13 cellular contexts compared by ENCODE assay signal in genomic region chr2:45653584-45653983, GRCh38. TPM values are rescaled to one million over a fixed set of nuclear protein-coding genes. Genes with fewer than 3 reads are reported as not detected.
A peak's percentile ranks its signal among the peaks of the same experiment; 100 is the strongest.
DNase-seq lines count a peak whose midpoint lies in the region; ATAC-seq, FAIRE-seq and TF ChIP-seq lines count a peak whose summit lies in the region.
"Had no signal": no experiment of that assay in that cellular context is flagged by ENCODE, and none has a peak within 500 bp of the region (broad histone marks: within the 10 kb centered on the region; RNA-seq: fewer than 3 reads in every experiment).

No MANE protein-coding gene starts in this region.

- no peak for TF ChIP-seq EP300 in GM12878 (IDR thresholded peaks at IDR 0.05; ENCODE audit: borderline replicate concordance in 1 of 2, control insufficient read depth in 1 of 2, low read depth in 2 of 2, low read length in 2 of 2)

- peak overlapping the region; percentile 39 for H3K4me3 Mint-ChIP-seq in mesothelial cell of epicardium

- DNase-seq in Ammon's horn (ENCODE audit: low spot score): peak; percentile 43
- DNase-seq in GM12878 (ENCODE audit: low read depth, low spot score): no peak
- no peak for DNase-seq in mesothelial cell of epicardium (ENCODE audit: low spot score in 2 of 2, unreplicated experiment in 2 of 2)
- DNase-seq in H7: no peak
- DNase-seq in NOMO-1 treated with dmso at 0.1 percent for 144 hours (lab: John Stamatoyannopoulos, UW; ENCODE audit: unreplicated experiment): no peak
- DNase-seq in HK-2 (ENCODE audit: unreplicated experiment): no peak
- DNase-seq in central memory CD4-positive, alpha-beta T cell: no peak
- DNase-seq: activated effector memory CD4-positive, alpha-beta T cell treated with Interleukin-2 at 50 U/mL for 16 hours; NCI-H526 treated with DMSO at 0.1 percent for 48 hours; trophoblast cell had no signal

- no peaks in the 10 kb centered on the region for H3K27me3 ChIP-seq in GM12878 (replicated peaks in 1 of 2; ENCODE audit: control insufficient read depth in 2 of 2, insufficient read depth in 2 of 2, low read length in 1 of 2)
- peaks cover 50% of the 10 kb centered on the region for H3K27me3 ChIP-seq in H7 (ENCODE audit: control insufficient read depth, insufficient read depth, low read length)

- H3K4me3 ChIP-seq in HEK293 (ENCODE audit: low read depth, low read length) (no peak overlapping the region), GM12878 (peak overlapping the region; percentile 97), H7 (ENCODE audit: insufficient read depth, low read depth, low read length) (no peak overlapping the region)
- H3K4me3 ChIP-seq: SK-N-MC had no signal

- H3K9ac ChIP-seq in GM12878 (ENCODE audit: control insufficient read depth, insufficient read depth, low read length): no peak overlapping the region

- H3K27ac Mint-ChIP-seq in mesothelial cell of epicardium: no peak overlapping the region

- peaks cover 32% of the 10 kb centered on the region for H3K4me1 Mint-ChIP-seq in mesothelial cell of epicardium

- TSS peak; percentile 45 for BruUV-seq in GM12878 (replicated peaks; lab: Mats Ljungman, UMichigan)

- no peaks in the 10 kb centered on the region for H3K9me3 ChIP-seq in HEK293 (ENCODE audit: control insufficient read depth, insufficient read depth, low read depth, low read length)
- H3K9me3 ChIP-seq in GM12878 (replicated peaks; ENCODE audit: control insufficient read depth, insufficient read depth, low read length): no peaks in the 10 kb centered on the region

- H3K27me3 Mint-ChIP-seq in mesothelial cell of epicardium (ENCODE audit: low read depth): peaks cover 11% of the 10 kb centered on the region

- CTCF ChIA-PET in HEK293 (lab: Yijun Ruan, JAX): interaction anchor here (0.7 to 1.0 kb wide), 3 partner anchors 9 to 61 kb away, joined by 3 read pairs; no protein-coding TSS in a partner anchor
- CTCF ChIA-PET in GM12878 (lab: Yijun Ruan, JAX): interaction anchor here (0.6 to 8.2 kb wide), 14 partner anchors 9 to 340 kb away, joined by 3 to 98 read pairs (median 4); no protein-coding TSS in a partner anchor

- in situ Hi-C loops in GM12878 (cut with MboI): loop anchor here (5.0 kb wide), 1 partner anchor 74 kb away; no protein-coding TSS in a partner anchor

- H3K9me3 Mint-ChIP-seq in mesothelial cell of epicardium: no peaks in the 10 kb centered on the region

- POLR2A ChIA-PET in HEK293 (lab: Yijun Ruan, JAX): interaction anchor here (0.6 kb wide), 2 partner anchors 38 to 143 kb away, joined by 3 read pairs; no protein-coding TSS in a partner anchor
- POLR2A ChIA-PET in GM12878 (lab: Charles Lee): interaction anchor here (0.7 to 5.6 kb wide), 11 partner anchors 8 to 257 kb away, joined by 3 to 51 read pairs (median 7); no protein-coding TSS in a partner anchor

- H3K27ac ChIP-seq in HEK293 (ENCODE audit: extremely low read depth, low read depth, low read length) (no peak overlapping the region), GM12878 (ENCODE audit: control insufficient read depth, insufficient read depth) (no peak overlapping the region)
- H3K27ac ChIP-seq: SK-N-MC had no signal

- intact Hi-C loops in GM12878 (cut with micrococcal nuclease; ENCODE audit: unreplicated experiment): loop anchor here (5.0 kb wide), 1 partner anchor 39 kb away; no protein-coding TSS in a partner anchor

- SMC1A ChIA-PET in GM12878 (lab: Charles Lee; ENCODE audit: uncharacterized antibody, unreplicated experiment): interaction anchor here (0.6 to 8.8 kb wide), 23 partner anchors 10 to 282 kb away, joined by 3 to 110 read pairs (median 6); no protein-coding TSS in a partner anchor

- TF ChIP-seq RAD21 in GM12878 (IDR thresholded peaks at IDR 0.05; ENCODE audit: insufficient read depth, low read depth, low read length): no peak

- H3K4me1 ChIP-seq in HEK293 (ENCODE audit: control insufficient read depth, insufficient read depth, low read length) (peaks cover 21% of the 10 kb centered on the region), GM12878 (ENCODE audit: control insufficient read depth, insufficient read depth, low read length) (no peaks in the 10 kb centered on the region)

- H3K36me3 ChIP-seq in HEK293 (ENCODE audit: control insufficient read depth in 2 of 2, insufficient read depth in 1 of 2, low read length in 2 of 2): no peaks in the 10 kb centered on the region
- peaks cover 0 to 2% of the 10 kb centered on the region in 2 experiments; a peak in 1 of 4 replicates for H3K36me3 ChIP-seq in GM12878 (ENCODE audit: control insufficient read depth in 2 of 2, insufficient read depth in 2 of 2, low read length in 1 of 2)
- H3K36me3 ChIP-seq in H7 (replicated peaks; ENCODE audit: control insufficient read depth, insufficient read depth, low read length): no peaks in the 10 kb centered on the region

- no peak for FAIRE-seq in GM12878 (lab: Jason Lieb, UNC)
- FAIRE-seq: GM12892 had no signal

- no peak for ATAC-seq in GM12878

- H3K36me3 Mint-ChIP-seq in mesothelial cell of epicardium: no peaks in the 10 kb centered on the region

- RAD21 ChIA-PET in GM12878 (lab: Charles Lee; ENCODE audit: unreplicated experiment): interaction anchor here (1.2 to 6.1 kb wide), 13 partner anchors 9 to 282 kb away, joined by 3 to 79 read pairs (median 6); no protein-coding TSS in a partner anchor

- H3K4me2 ChIP-seq in GM12878 (ENCODE audit: control insufficient read depth, insufficient read depth): peak overlapping the region; percentile 43

- H3K79me2 ChIP-seq in GM12878 (ENCODE audit: control insufficient read depth, insufficient read depth, low read length): peaks cover 52% of the 10 kb centered on the region

- TF ChIP-seq CTCF in HEK293 (tag by site-specific recombination; IDR thresholded peaks at IDR 0.05) (no peak), GM12878 (IDR thresholded peaks at IDR 0.05 in 2 of 3, conservative IDR thresholded peaks at IDR 0.05 in 1 of 3; ENCODE audit: control insufficient read depth in 2 of 3, extremely low read depth in 1 of 3, insufficient read depth in 1 of 3, low read depth in 3 of 3, low read length in 3 of 3) (no peak), mesothelial cell of epicardium (IDR thresholded peaks at IDR 0.05; ENCODE audit: unreplicated experiment) (no peak)

- WGBS in GM12878 (ENCODE audit: insufficient coverage, insufficient replicate concordance, low lambda C conversion rate, missing lambda C conversion rate): 89% methylated on average over 3 of the region's 3 CpGs

- no peaks in the 10 kb centered on the region for H4K20me1 ChIP-seq in GM12878 (ENCODE audit: control insufficient read depth, insufficient read depth)

- H2AFZ ChIP-seq in GM12878 (ENCODE audit: control insufficient read depth, low read depth, low read length): no peak overlapping the region

- no peak for TF ChIP-seq POLR2A in GM12878 (IDR thresholded peaks at IDR 0.05; ENCODE audit: low read depth, low read length)

TF ChIP-seq in HEK293, 187 proteins besides CTCF, POLR2A, EP300 and RAD21:
- TF ChIP-seq ZNF596 (tag by site-specific recombination; IDR thresholded peaks at IDR 0.05) (no peak), ZFHX2 (tag by site-specific recombination; conservative IDR thresholded peaks at IDR 0.05) (peak; percentile 26; the same call in 1 of the 2 replicates)

TF ChIP-seq in GM12878, 131 proteins besides CTCF, POLR2A, EP300 and RAD21:
- TF ChIP-seq EED (IDR thresholded peaks at IDR 0.05; ENCODE audit: low read depth): peak; percentile 39; the same call in 1 of the 2 replicates
- peak; percentile 52 for TF ChIP-seq IKZF1 (conservative IDR thresholded peaks at IDR 0.05)
- TF ChIP-seq IKZF2 (IDR thresholded peaks at IDR 0.05): peak; percentile 45 to 62; a peak in 3 of 4 replicates
- TF ChIP-seq RUNX3 (IDR thresholded peaks at IDR 0.05; ENCODE audit: low read length): peak; percentile 47; the same call in 1 of the 2 replicates
- TF ChIP-seq SUZ12 (IDR thresholded peaks at IDR 0.05; ENCODE audit: unreplicated experiment): no peak

RNA-seq across cellular contexts. Expression of gene PRKCE, which starts 2.1 kb away (rescaled TPM):
- 80.0 and 82.5 TPM in 2 replicates for total RNA-seq in GM12878 (2013; cell fraction: nucleolus; rRNA removed)
- total RNA-seq in GM12878 (2014; rRNA removed) (15.4 and 15.6 TPM in 2 replicates), GM12878 (2014; rRNA removed; fragmentation: Illumina TruSeq; extraction: Trizol) (12.7 and 13.5 TPM in 2 replicates), GM12878 (2021) (28.2 and 30.8 TPM in 2 replicates), mesothelial cell of epicardium (18.1 to 18.5 TPM (median 18.4 TPM) in 3 replicates)
- 4.6 TPM for polyA plus RNA-seq in GM12878 (2011; ENCODE audit: low read depth)
- polyA plus RNA-seq in GM12878 (2011; rRNA removed) (6.4 and 6.7 TPM in 2 replicates), GM12878 (2014; fragmentation: Illumina TruSeq; extraction: Trizol) (8.3 and 11.2 TPM in 2 replicates), GM12878 (2014; fragmentation: Nextera tagmentation; extraction: Ambion mirVana) (1 to 10 TPM; 2.6 to 3.0 TPM), GM12878 (2014; rRNA removed) (10.9 TPM in 2 replicates), GM12878 (2016; fragmentation: Nextera tagmentation; extraction: Ambion mirVana) (10 to 100 TPM; 11.7 to 20.5 TPM)
- 5.0 and 5.4 TPM in 2 replicates for polyA plus RNA-seq in GM12878 (2011; cell fraction: cytosol; rRNA removed)
- polyA plus RNA-seq in GM12878 (2011; cell fraction: nucleus; rRNA removed): 12.7 and 14.2 TPM in 2 replicates
- polyA plus RNA-seq in GM12878 (2012): 6.2 and 7.3 TPM in 2 replicates
- polyA minus RNA-seq in GM12878 (2011; rRNA and poly(A)+ RNA removed): 25.6 and 28.1 TPM in 2 replicates
- polyA minus RNA-seq in GM12878 (2011; cell fraction: cytosol; rRNA and poly(A)+ RNA removed): 8.9 and 12.7 TPM in 2 replicates
- polyA minus RNA-seq in GM12878 (2011; cell fraction: nucleus; rRNA and poly(A)+ RNA removed): 49.2 and 86.5 TPM in 2 replicates
- 1.2 and 1.9 TPM in 2 replicates for total RNA-seq in H7 (2014; rRNA removed; shearing (Covaris generic))

RNA-seq across cellular contexts. Expression of gene SRBD1, which starts 42.5 kb away (rescaled TPM):
- 80.4 and 82.4 TPM in 2 replicates for total RNA-seq in GM12878 (2013; cell fraction: nucleolus; rRNA removed)
- 22.5 and 28.4 TPM in 2 replicates for total RNA-seq in GM12878 (2014; rRNA removed)
- 33.1 and 34.0 TPM in 2 replicates for total RNA-seq in GM12878 (2014; rRNA removed; fragmentation: Illumina TruSeq; extraction: Trizol)
- total RNA-seq in GM12878 (2021): 19.7 and 23.7 TPM in 2 replicates
- 5.8 TPM for polyA plus RNA-seq in GM12878 (2011; ENCODE audit: low read depth)
- 15.9 and 25.3 TPM in 2 replicates for polyA plus RNA-seq in GM12878 (2011; rRNA removed)
- 6.7 and 8.0 TPM in 2 replicates for polyA plus RNA-seq in GM12878 (2011; cell fraction: cytosol; rRNA removed)
- polyA plus RNA-seq in GM12878 (2011; cell fraction: nucleus; rRNA removed): 10.1 and 13.6 TPM in 2 replicates
- 6.9 and 10.2 TPM in 2 replicates for polyA plus RNA-seq in GM12878 (2012)
- 22.4 and 34.4 TPM in 2 replicates for polyA plus RNA-seq in GM12878 (2014; fragmentation: Illumina TruSeq; extraction: Trizol)
- 10 to 100 TPM in 1 of 2 experiments, 1 to 10 TPM in 1; 9.7 to 13.1 TPM for polyA plus RNA-seq in GM12878 (2014; fragmentation: Nextera tagmentation; extraction: Ambion mirVana)
- 9.1 and 12.7 TPM in 2 replicates for polyA plus RNA-seq in GM12878 (2014; rRNA removed)
- polyA plus RNA-seq in GM12878 (2016; fragmentation: Nextera tagmentation; extraction: Ambion mirVana): 10 to 100 TPM; 20.4 to 21.6 TPM
- 42.3 and 53.0 TPM in 2 replicates for polyA minus RNA-seq in GM12878 (2011; rRNA and poly(A)+ RNA removed)
- polyA minus RNA-seq in GM12878 (2011; cell fraction: cytosol; rRNA and poly(A)+ RNA removed): 16.4 and 17.9 TPM in 2 replicates
- 35.5 and 46.9 TPM in 2 replicates for polyA minus RNA-seq in GM12878 (2011; cell fraction: nucleus; rRNA and poly(A)+ RNA removed)
- 16.2 to 22.6 TPM (median 19.3 TPM) in 3 replicates for total RNA-seq in mesothelial cell of epicardium
- 22.2 and 24.1 TPM in 2 replicates for total RNA-seq in H7 (2014; rRNA removed; shearing (Covaris generic))
